14 cellular contexts compared by ENCODE assay signal in genomic region chr10:126060232-126060935, GRCh38.
DNase-seq lines count a peak whose midpoint lies in the region; ATAC-seq and TF ChIP-seq lines count a peak whose summit lies in the region.
"Had no signal": no experiment of that assay in that cellular context is flagged by ENCODE, and none has a peak within 500 bp of the region (broad histone marks: within the 10 kb centered on the region; RNA-seq: fewer than 3 reads in every experiment).

No MANE protein-coding gene starts in this region.

- H3F3A ChIP-seq in GM23248 (ENCODE audit: insufficient read depth), result peaks cover 63% of the 10 kb centered on the region

- H3K27me3 ChIP-seq in GM23248 (replicated peaks; ENCODE audit: insufficient read depth) (no peaks in the 10 kb centered on the region), left ventricle myocardium inferior (ENCODE audit: low read depth) (peaks cover 18% of the 10 kb centered on the region), skeletal muscle satellite cell (ENCODE audit: control insufficient read depth, insufficient read depth, low read length) (no peaks in the 10 kb centered on the region)

- no peaks in the 10 kb centered on the region for H3K9me3 ChIP-seq in GM23248 (ENCODE audit: low read depth)
- peaks cover 6% of the 10 kb centered on the region for H3K9me3 ChIP-seq in left ventricle myocardium inferior (replicated peaks)
- no peaks in the 10 kb centered on the region for H3K9me3 ChIP-seq in skeletal muscle satellite cell (replicated peaks; ENCODE audit: low read length)

- H3K9ac ChIP-seq in GM23248 (peak overlapping the region; percentile 72), skeletal muscle satellite cell (ENCODE audit: low read depth, low read length) (peak overlapping the region; percentile 1)

- TF ChIP-seq CTCF in astrocyte of the cerebellum (IDR thresholded peaks at IDR 0.05; ENCODE audit: low read depth, low read length, missing control alignments) (no peak), left ventricle myocardium inferior (IDR thresholded peaks at IDR 0.05; ENCODE audit: borderline replicate concordance) (no peak)

- H3K36me3 ChIP-seq in GM23248 (ENCODE audit: low read depth) (no peaks in the 10 kb centered on the region), left ventricle myocardium inferior (no peaks in the 10 kb centered on the region), skeletal muscle satellite cell (ENCODE audit: insufficient read depth, low read length) (peaks cover 3% of the 10 kb centered on the region)

- no peak overlapping the region for H2AFZ ChIP-seq in GM23248

- no peaks in the 10 kb centered on the region for H4K20me1 ChIP-seq in GM23248 (ENCODE audit: insufficient read depth)

- peak overlapping the region; percentile 98 for H3K27ac ChIP-seq in GM23248
- peak overlapping the region; percentile 62 for H3K27ac ChIP-seq in left ventricle myocardium inferior (replicated peaks)

- H3K4me1 ChIP-seq in GM23248 (ENCODE audit: insufficient read depth), result peaks cover 55% of the 10 kb centered on the region
- H3K4me1 ChIP-seq in left ventricle myocardium inferior, result peaks cover 38% of the 10 kb centered on the region
- peaks cover 52% of the 10 kb centered on the region for H3K4me1 ChIP-seq in skeletal muscle satellite cell (ENCODE audit: control insufficient read depth, insufficient read depth, low read length)

- no peaks in the 10 kb centered on the region for H3K79me2 ChIP-seq in GM23248 (ENCODE audit: insufficient read depth)

- 1 to 4% methylated on average over 11 of the region's 11 CpGs for WGBS in GM23248 (ENCODE audit: low coverage in 1 of 2, low lambda C conversion rate in 2 of 2, missing lambda C conversion rate in 2 of 2), 2 experiments

- DNase-seq in GM23248 (peak; percentile 94), astrocyte of the cerebellum (ENCODE audit: low read depth) (peak; percentile 51), left ventricle myocardium inferior (peak; percentile 31), posterior cingulate gyrus (no peak)
- DNase-seq: activated T-cell treated with anti-CD3 and anti-CD28 coated beads, Interleukin-2, amount 50 U/mL, for 24 hours; effector memory CD8-positive, alpha-beta T cell; NCI-H526 treated with DMSO at 0.1 percent for 48 hours; stimulated activated CD4-positive, alpha-beta T cell treated with anti-CD3 and anti-CD28 coated beads, Interleukin-4, amount 100 ng/mL, for 24 hours; T-helper 2 cell had no signal

- peak overlapping the region; percentile 52 for H3K4me2 ChIP-seq in GM23248 (ENCODE audit: unreplicated experiment)
- H3K4me2 ChIP-seq in skeletal muscle satellite cell (ENCODE audit: low read length), result peak overlapping the region; percentile 59

- no peaks in the 10 kb centered on the region for H3K9me2 ChIP-seq in GM23248 (ENCODE audit: insufficient read depth)

- no peak for ATAC-seq in HG03095 (IDR thresholded peaks at IDR 0.05; ENCODE audit: unreplicated experiment)
- no peak for ATAC-seq in GM21526 (IDR thresholded peaks at IDR 0.05; ENCODE audit: low FRiP score, unreplicated experiment)
- ATAC-seq in GM18511 (IDR thresholded peaks at IDR 0.05; ENCODE audit: unreplicated experiment), result no peak
- ATAC-seq: effector memory CD8-positive, alpha-beta T cell; K562 had no signal

- intact Hi-C loops in left ventricle myocardium inferior (cut with micrococcal nuclease) (no loop called here), posterior cingulate gyrus (cut with DNase I) (no loop called here)

- H3K4me3 ChIP-seq in GM23248 (peak overlapping the region; percentile 9; the same call in 1 of the 2 replicates), astrocyte of the cerebellum (ENCODE audit: low read depth, low read length) (no peak overlapping the region), left ventricle myocardium inferior (no peak overlapping the region), skeletal muscle satellite cell (ENCODE audit: low read length) (no peak overlapping the region)
- H3K4me3 ChIP-seq: K562 had no signal

- in situ Hi-C loops in GM23248 (cut with MboI), result no loop called here
- in situ Hi-C loops in astrocyte of the cerebellum (cut with HindIII; ENCODE audit: low sequenced_read_pairs), result no loop called here

Comparison
In these comparisons a context has a peak if more than half of its experiments do, and no peak if none do; other contexts are left out.
1. DNase-seq: peak in GM23248 (single experiment), astrocyte of the cerebellum (single experiment) and left ventricle myocardium inferior (single experiment); none in posterior cingulate gyrus (0 of 10).